In genomic region chr12:67193705-67194104, GRCh38 we compare ENCODE assay signal across 9 cellular contexts.
DNase-seq lines count a peak whose midpoint lies in the region; ATAC-seq lines count a peak whose summit lies in the region.
"Had no signal": no experiment of that assay in that cellular context is flagged by ENCODE, and none has a peak within 500 bp of the region (broad histone marks: within the 10 kb centered on the region; RNA-seq: fewer than 3 reads in every experiment).

No MANE protein-coding gene starts in this region.

- no peaks in the 10 kb centered on the region for H3K9me3 Mint-ChIP-seq in activated CD4-positive, alpha-beta memory T cell treated with anti-CD3 and anti-CD28 coated beads, Interleukin-2, amount 10 ng/mL, durations not matched to agents 7 days and 5 days

- H3K4me3 Mint-ChIP-seq in activated CD4-positive, alpha-beta memory T cell treated with anti-CD3 and anti-CD28 coated beads, Interleukin-2, amount 10 ng/mL, durations not matched to agents 7 days and 5 days: no peak overlapping the region

- H3K27me3 Mint-ChIP-seq in activated CD4-positive, alpha-beta memory T cell treated with anti-CD3 and anti-CD28 coated beads, Interleukin-2, amount 10 ng/mL, durations not matched to agents 7 days and 5 days: peaks cover 3% of the 10 kb centered on the region

- no peak overlapping the region for H3K27ac Mint-ChIP-seq in activated CD4-positive, alpha-beta memory T cell treated with anti-CD3 and anti-CD28 coated beads, Interleukin-2, amount 10 ng/mL, durations not matched to agents 7 days and 5 days

- no peaks in the 10 kb centered on the region for H3K36me3 Mint-ChIP-seq in activated CD4-positive, alpha-beta memory T cell treated with anti-CD3 and anti-CD28 coated beads, Interleukin-2, amount 10 ng/mL, durations not matched to agents 7 days and 5 days (ENCODE audit: low read depth)

- DNase-seq in AG20443 (ENCODE audit: low spot score): peak; percentile 35
- DNase-seq in HPDE6-E6E7 (ENCODE audit: extremely low spot score): peak; percentile 14
- DNase-seq in activated CD4-positive, alpha-beta memory T cell treated with anti-CD3 and anti-CD28 coated beads, Interleukin-2, amount 10 ng/mL, durations not matched to agents 7 days and 5 days: peak; percentile 24
- DNase-seq in iPS-NIHi11 (ENCODE audit: low spot score): peak; percentile 60
- no peak for DNase-seq in NCI-H524 (lab: John Stamatoyannopoulos, UW)
- DNase-seq in DMS79 (lab: John Stamatoyannopoulos, UW): no peak

- ATAC-seq in HG03378 (IDR thresholded peaks at IDR 0.05; ENCODE audit: unreplicated experiment): no peak
- ATAC-seq in HG03460 (IDR thresholded peaks at IDR 0.05; ENCODE audit: unreplicated experiment): no peak
- ATAC-seq: Panc1 had no signal

- CTCF ChIA-PET in activated CD4-positive, alpha-beta memory T cell treated with anti-CD3 and anti-CD28 coated beads, Interleukin-2, amount 10 ng/mL, durations not matched to agents 7 days and 5 days (lab: Charles Lee): no interaction called here

- POLR2A ChIA-PET in activated CD4-positive, alpha-beta memory T cell treated with anti-CD3 and anti-CD28 coated beads, Interleukin-2, amount 10 ng/mL, durations not matched to agents 7 days and 5 days (lab: Charles Lee): no interaction called here

- H3K4me1 Mint-ChIP-seq in activated CD4-positive, alpha-beta memory T cell treated with anti-CD3 and anti-CD28 coated beads, Interleukin-2, amount 10 ng/mL, durations not matched to agents 7 days and 5 days: no peaks in the 10 kb centered on the region

Comparison
In these comparisons a context has a peak if more than half of its experiments do, and no peak if none do; other contexts are left out.
1. DNase-seq: peak in AG20443 (single experiment), HPDE6-E6E7 (single experiment), activated CD4-positive, alpha-beta memory T cell treated with anti-CD3 and anti-CD28 coated beads, Interleukin-2, amount 10 ng/mL, durations not matched to agents 7 days and 5 days (single experiment) and iPS-NIHi11 (single experiment); none in NCI-H524 (0 of 2) and DMS79 (single experiment).